Comparison of ENCODE assay signal across 15 cellular contexts in genomic region chr6:38310061-38310460, GRCh38.
DNase-seq lines count a peak whose midpoint lies in the region; ATAC-seq and TF ChIP-seq lines count a peak whose summit lies in the region.
"Had no signal": no experiment of that assay in that cellular context is flagged by ENCODE, and none has a peak within 500 bp of the region (broad histone marks: within the 10 kb centered on the region; RNA-seq: fewer than 3 reads in every experiment).

No MANE protein-coding gene starts in this region.

- in situ Hi-C loops in mammary epithelial cell (cut with MboI; ENCODE audit: low sequenced_read_pairs in 2 of 2), result no loop called here

- POLR2A ChIA-PET in MCF 10A (lab: Yijun Ruan, JAX), result no interaction called here

- H3K79me2 ChIP-seq in mammary epithelial cell (ENCODE audit: insufficient read depth, low read length), result no peaks in the 10 kb centered on the region

- H3K36me3 Mint-ChIP-seq in MCF 10A (ENCODE audit: insufficient read depth, unreplicated experiment), result peaks cover 1% of the 10 kb centered on the region

- H3K9me3 ChIP-seq in mammary epithelial cell (replicated peaks; ENCODE audit: insufficient read depth, low read length) (no peaks in the 10 kb centered on the region), heart left ventricle (no peaks in the 10 kb centered on the region)
- H3K9me3 ChIP-seq: BLaER1, SJSA1 had no signal

- DNase-seq in mammary epithelial cell (peak; percentile 16), MCF 10A (ENCODE audit: unreplicated experiment) (no peak), heart left ventricle (peak in 2 of 5 donors; percentile 40 to 51), medulla oblongata (ENCODE audit: extremely low spot score) (peak; percentile 55), NCI-H226 (no peak), SHP77 (lab: John Stamatoyannopoulos, UW) (no peak)
- DNase-seq: GOT3, KG1, NCI-H1930, NCI-H524 had no signal

- no peak overlapping the region for H2AFZ ChIP-seq in mammary epithelial cell (ENCODE audit: low read depth, low read length)

- TF ChIP-seq CTCF in mammary epithelial cell (conservative IDR thresholded peaks at IDR 0.05 in 1 of 2, IDR thresholded peaks at IDR 0.05 in 1 of 2; ENCODE audit: extremely low read depth in 1 of 2, insufficient read depth in 1 of 2, low read depth in 1 of 2, low read length in 2 of 2) (no peak), MCF 10A (IDR thresholded peaks at IDR 0.05; ENCODE audit: unreplicated experiment) (no peak), heart left ventricle (IDR thresholded peaks at IDR 0.05) (no peak)

- no TSS peak for BruUV-seq in mammary epithelial cell (replicated peaks; lab: Mats Ljungman, UMichigan)
- no TSS peak for BruUV-seq in MCF 10A (replicated peaks; lab: Mats Ljungman, UMichigan)

- intact Hi-C loops in mammary epithelial cell (cut with micrococcal nuclease) (no loop called here), MCF 10A (cut with micrococcal nuclease) (no loop called here), heart left ventricle (cut with DNase I) (no loop called here)

- dilution Hi-C loops in mammary epithelial cell (cut with HindIII; ENCODE audit: low sequenced_read_pairs), result no loop called here

- no peaks in the 10 kb centered on the region for H3K27me3 Mint-ChIP-seq in MCF 10A (ENCODE audit: insufficient read depth, unreplicated experiment)

- TF ChIP-seq POLR2A in heart left ventricle (IDR thresholded peaks at IDR 0.05), result no peak

- H3K4me1 Mint-ChIP-seq in MCF 10A (ENCODE audit: insufficient read depth, unreplicated experiment), result no peaks in the 10 kb centered on the region

- CTCF ChIA-PET in mammary epithelial cell (lab: Charles Lee; ENCODE audit: low non-redundant PET) (no interaction called here), MCF 10A (lab: Yijun Ruan, JAX) (no interaction called here)

- no peaks in the 10 kb centered on the region for H3K9me3 Mint-ChIP-seq in MCF 10A (ENCODE audit: unreplicated experiment)

- H3K4me1 ChIP-seq in mammary epithelial cell (ENCODE audit: insufficient read depth, low read length) (no peaks in the 10 kb centered on the region), heart left ventricle (peaks cover 0 to 35% (median 23%) of the 10 kb centered on the region in 12 donors)

- H3K9ac ChIP-seq in mammary epithelial cell (ENCODE audit: insufficient read depth, low read length), result no peak overlapping the region
- H3K9ac ChIP-seq: BLaER1 had no signal

- no peak overlapping the region for H3K27ac ChIP-seq in mammary epithelial cell (ENCODE audit: insufficient read depth, low read depth, low read length)
- no peak overlapping the region for H3K27ac ChIP-seq in heart left ventricle
- H3K27ac ChIP-seq: 22Rv1, BLaER1, SJSA1 had no signal

- ATAC-seq in heart left ventricle, result peak in 3 of 4 donors; percentile 49 to 92 (median 92)
- no peak for ATAC-seq in HG03159 (IDR thresholded peaks at IDR 0.05; ENCODE audit: unreplicated experiment)
- ATAC-seq in HG02870 (IDR thresholded peaks at IDR 0.05; ENCODE audit: unreplicated experiment), result no peak

- H3K4me3 Mint-ChIP-seq in MCF 10A (ENCODE audit: unreplicated experiment), result no peak overlapping the region

- no peaks in the 10 kb centered on the region for H4K20me1 ChIP-seq in mammary epithelial cell (ENCODE audit: insufficient read depth, low read length)
- H4K20me1 ChIP-seq: BLaER1 had no signal

- no peak overlapping the region for H3K27ac Mint-ChIP-seq in MCF 10A (ENCODE audit: low read depth, unreplicated experiment)

- H3K27me3 ChIP-seq in mammary epithelial cell (ENCODE audit: insufficient read depth, low read length), result no peaks in the 10 kb centered on the region
- H3K27me3 ChIP-seq in heart left ventricle, result no peaks in the 10 kb centered on the region
- H3K27me3 ChIP-seq: BLaER1, SJSA1 had no signal

- 42% methylated on average over 5 of the region's 5 CpGs for WGBS in mammary epithelial cell (ENCODE audit: low coverage, missing lambda C conversion rate)
- WGBS in heart left ventricle, 4 donors, result 69 to 81% (median 73%) methylated on average over 5 of the region's 5 CpGs

- H3K4me3 ChIP-seq in mammary epithelial cell (replicated peaks in 1 of 3; ENCODE audit: insufficient read depth in 1 of 3, low read depth in 2 of 3, low read length in 3 of 3), result no peak overlapping the region
- H3K4me3 ChIP-seq in heart left ventricle, result no peak overlapping the region
- H3K4me3 ChIP-seq: BLaER1, SJSA1 had no signal

- no peak overlapping the region for H3K4me2 ChIP-seq in mammary epithelial cell (ENCODE audit: insufficient read depth, low read depth, low read length)
- H3K4me2 ChIP-seq: BLaER1 had no signal

- H3K36me3 ChIP-seq in mammary epithelial cell (ENCODE audit: insufficient read depth, low read length) (no peaks in the 10 kb centered on the region), heart left ventricle (no peaks in the 10 kb centered on the region)
- H3K36me3 ChIP-seq: BLaER1, SJSA1 had no signal

Comparison
In these comparisons a context has a peak if more than half of its experiments do, and no peak if none do; other contexts are left out.
1. DNase-seq: peak in mammary epithelial cell (single experiment) and medulla oblongata (single experiment); none in MCF 10A (single experiment), NCI-H226 (single experiment) and SHP77 (0 of 2).
2. ATAC-seq: peak in heart left ventricle (3 of 4); none in HG03159 (single experiment) and HG02870 (single experiment).